ENCODE assay signal across 18 cellular contexts in the genomic region with DNA sequence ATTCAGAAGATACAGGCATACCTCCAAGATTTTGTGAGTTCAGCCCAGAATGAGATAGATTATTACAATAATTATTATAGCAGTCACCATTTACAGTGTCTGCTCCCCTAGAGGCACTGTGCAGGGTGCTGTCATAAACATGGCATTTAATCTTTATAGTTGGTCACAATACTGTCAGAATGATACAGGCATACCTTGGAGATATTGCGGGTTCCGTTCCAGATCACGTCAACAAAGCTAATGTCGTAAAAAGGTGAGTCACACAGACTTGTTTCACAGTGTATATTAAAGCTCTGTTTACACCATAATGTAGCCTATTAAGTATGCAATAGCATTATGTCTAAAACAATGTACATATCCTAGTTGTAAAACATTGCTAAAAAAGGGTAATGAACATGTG. TPM values are rescaled to one million over a fixed set of nuclear protein-coding genes. Genes with fewer than 3 reads are reported as not detected.
A peak's percentile ranks its signal among the peaks of the same experiment; 100 is the strongest.
DNase-seq lines count a peak whose midpoint lies in the region; ATAC-seq and TF ChIP-seq lines count a peak whose summit lies in the region.
"Had no signal": no experiment of that assay in that cellular context is flagged by ENCODE, and none has a peak within 500 bp of the region (broad histone marks: within the 10 kb centered on the region; RNA-seq: fewer than 3 reads in every experiment).

No MANE protein-coding gene starts in this region.

- H2AFZ ChIP-seq in mammary epithelial cell (ENCODE audit: low read depth, low read length) (no peak overlapping the region), neural progenitor cell (replicated peaks) (no peak overlapping the region)

- in situ Hi-C loops in mammary epithelial cell (cut with MboI; ENCODE audit: low sequenced_read_pairs in 2 of 2): no loop called here

- CTCF ChIA-PET in MCF 10A (lab: Yijun Ruan, JAX): no interaction called here
- CTCF ChIA-PET in mammary epithelial cell (lab: Charles Lee; ENCODE audit: low non-redundant PET): no interaction called here

- ATAC-seq in HG03439 (IDR thresholded peaks at IDR 0.05; ENCODE audit: unreplicated experiment): no peak

- H3K27ac ChIP-seq in mammary epithelial cell (ENCODE audit: insufficient read depth, low read depth, low read length): no peak overlapping the region
- H3K27ac ChIP-seq in neural progenitor cell: no peak overlapping the region
- H3K27ac ChIP-seq: 22Rv1 had no signal

- H3K4me3 ChIP-seq in mammary epithelial cell (replicated peaks in 1 of 3; ENCODE audit: insufficient read depth in 1 of 3, low read depth in 2 of 3, low read length in 3 of 3) (no peak overlapping the region), neural progenitor cell (no peak overlapping the region)
- H3K4me3 ChIP-seq: HAP-1 had no signal

- H3K79me2 ChIP-seq in mammary epithelial cell (ENCODE audit: insufficient read depth, low read length) (no peaks in the 10 kb centered on the region), neural progenitor cell (ENCODE audit: low read depth) (no peaks in the 10 kb centered on the region)

- dilution Hi-C loops in mammary epithelial cell (cut with HindIII; ENCODE audit: low sequenced_read_pairs): no loop called here

- H3K9me3 Mint-ChIP-seq in MCF 10A (ENCODE audit: unreplicated experiment): peaks cover 6% of the 10 kb centered on the region
- H3K9me3 Mint-ChIP-seq in neural progenitor cell: peaks cover 17% of the 10 kb centered on the region
- H3K9me3 Mint-ChIP-seq: HFFc6 had no signal

- peaks cover 20% of the 10 kb centered on the region for H3K36me3 Mint-ChIP-seq in MCF 10A (ENCODE audit: insufficient read depth, unreplicated experiment)
- peaks cover 53% of the 10 kb centered on the region for H3K36me3 Mint-ChIP-seq in neural progenitor cell

- WGBS in mammary epithelial cell (ENCODE audit: low coverage, missing lambda C conversion rate): 98% methylated on average over 4 of the region's 4 CpGs

- intact Hi-C loops in MCF 10A (cut with micrococcal nuclease) (no loop called here), mammary epithelial cell (cut with micrococcal nuclease) (no loop called here)

- no peaks in the 10 kb centered on the region for H3K36me3 ChIP-seq in mammary epithelial cell (ENCODE audit: insufficient read depth, low read length)
- H3K36me3 ChIP-seq in neural progenitor cell: peaks cover 6% of the 10 kb centered on the region
- H3K36me3 ChIP-seq: HAP-1 had no signal

- peak; percentile 29 for DNase-seq in MCF 10A (ENCODE audit: unreplicated experiment)
- DNase-seq in mammary epithelial cell: no peak
- DNase-seq in LoVo (ENCODE audit: low spot score): peak; percentile 55
- DNase-seq in iris pigment epithelial cell (ENCODE audit: low read depth): peak; percentile 2
- DNase-seq in GF-D8 (lab: John Stamatoyannopoulos, UW): no peak
- no peak for DNase-seq in neural progenitor cell (ENCODE audit: low spot score)
- no peak for DNase-seq in SHP77 treated with DMSO at 0.1 percent for 48 hours (lab: John Stamatoyannopoulos, UW)
- DNase-seq: CD8-positive, alpha-beta memory T cell; DND-41; GOT3; HFFc6; KG1 had no signal

- H3K4me2 ChIP-seq in mammary epithelial cell (ENCODE audit: insufficient read depth, low read depth, low read length) (no peak overlapping the region), neural progenitor cell (no peak overlapping the region)

- no peak overlapping the region for H3K9ac ChIP-seq in mammary epithelial cell (ENCODE audit: insufficient read depth, low read length)
- no peak overlapping the region for H3K9ac ChIP-seq in neural progenitor cell

- H3K27me3 ChIP-seq in mammary epithelial cell (ENCODE audit: insufficient read depth, low read length): no peaks in the 10 kb centered on the region
- H3K27me3 ChIP-seq in neural progenitor cell: no peaks in the 10 kb centered on the region

- no peaks in the 10 kb centered on the region for H3F3A ChIP-seq in neural progenitor cell (ENCODE audit: low read depth)

- H3K9me3 ChIP-seq in mammary epithelial cell (replicated peaks; ENCODE audit: insufficient read depth, low read length): no peaks in the 10 kb centered on the region
- H3K9me3 ChIP-seq in neural progenitor cell (ENCODE audit: low read depth): no peaks in the 10 kb centered on the region
- H3K9me3 ChIP-seq: HAP-1 had no signal

- POLR2A ChIA-PET in MCF 10A (lab: Yijun Ruan, JAX): no interaction called here

- H3K4me3 Mint-ChIP-seq in MCF 10A (ENCODE audit: unreplicated experiment) (no peak overlapping the region), neural progenitor cell (no peak overlapping the region)
- H3K4me3 Mint-ChIP-seq: CD14-positive monocyte; CD8-positive, alpha-beta memory T cell; HFFc6; IgD-negative memory B cell had no signal

- TF ChIP-seq CTCF in MCF 10A (IDR thresholded peaks at IDR 0.05; ENCODE audit: unreplicated experiment) (no peak), mammary epithelial cell (conservative IDR thresholded peaks at IDR 0.05 in 1 of 2, IDR thresholded peaks at IDR 0.05 in 1 of 2; ENCODE audit: extremely low read depth in 1 of 2, insufficient read depth in 1 of 2, low read depth in 1 of 2, low read length in 2 of 2) (no peak), neural progenitor cell (IDR thresholded peaks at IDR 0.05) (no peak)

- H4K20me1 ChIP-seq in mammary epithelial cell (ENCODE audit: insufficient read depth, low read length) (no peaks in the 10 kb centered on the region), neural progenitor cell (ENCODE audit: low read depth) (no peaks in the 10 kb centered on the region)

- H3K4me1 ChIP-seq in mammary epithelial cell (ENCODE audit: insufficient read depth, low read length) (no peaks in the 10 kb centered on the region), neural progenitor cell (no peaks in the 10 kb centered on the region)
- H3K4me1 ChIP-seq: Caco-2, HAP-1 had no signal

- H3K27ac Mint-ChIP-seq in MCF 10A (ENCODE audit: low read depth, unreplicated experiment) (no peak overlapping the region), neural progenitor cell (no peak overlapping the region)
- H3K27ac Mint-ChIP-seq: CD14-positive monocyte; CD8-positive, alpha-beta memory T cell; HFFc6; IgD-negative memory B cell had no signal

- BruUV-seq in MCF 10A (replicated peaks; lab: Mats Ljungman, UMichigan): no TSS peak
- no TSS peak for BruUV-seq in mammary epithelial cell (replicated peaks; lab: Mats Ljungman, UMichigan)

- H3K4me1 Mint-ChIP-seq in MCF 10A (ENCODE audit: insufficient read depth, unreplicated experiment): no peaks in the 10 kb centered on the region
- H3K4me1 Mint-ChIP-seq in neural progenitor cell: no peaks in the 10 kb centered on the region
- H3K4me1 Mint-ChIP-seq: CD14-positive monocyte; CD8-positive, alpha-beta memory T cell had no signal

- H3K27me3 Mint-ChIP-seq in MCF 10A (ENCODE audit: insufficient read depth, unreplicated experiment): no peaks in the 10 kb centered on the region
- H3K27me3 Mint-ChIP-seq in neural progenitor cell (ENCODE audit: insufficient read depth, low read depth): no peaks in the 10 kb centered on the region
- H3K27me3 Mint-ChIP-seq: CD8-positive, alpha-beta memory T cell; IgD-negative memory B cell had no signal

RNA-seq across cellular contexts. Expression of gene ZRANB3, which starts 45.6 kb away (rescaled TPM):
- total RNA-seq in MCF 10A (2022) (16.3 and 17.3 TPM in 2 replicates), mammary epithelial cell (10 to 100 TPM in 1 of 2 donors, 1 to 10 TPM in 1; 9.3 to 15.1 TPM), neural progenitor cell (ENCODE audit: low replicate concordance) (20.3 and 35.9 TPM in 2 replicates)
- 6.3 TPM for polyA plus RNA-seq in mammary epithelial cell
- polyA minus RNA-seq in mammary epithelial cell: 7.9 TPM

RNA-seq across cellular contexts. Expression of gene R3HDM1, which starts 45.8 kb away (rescaled TPM):
- total RNA-seq in MCF 10A (2022): 52.4 and 54.6 TPM in 2 replicates
- 10 to 100 TPM; 17.3 to 45.2 TPM for total RNA-seq in mammary epithelial cell
- 51.0 TPM for polyA plus RNA-seq in mammary epithelial cell
- polyA minus RNA-seq in mammary epithelial cell: 15.3 TPM
- total RNA-seq in neural progenitor cell (ENCODE audit: low replicate concordance): 35.3 and 49.4 TPM in 2 replicates

Comparison
In these comparisons a context has a peak if more than half of its experiments do, and no peak if none do; other contexts are left out.
1. DNase-seq: peak in MCF 10A (single experiment), LoVo (single experiment) and iris pigment epithelial cell (single experiment); none in mammary epithelial cell (single experiment), GF-D8 (single experiment), neural progenitor cell (single experiment) and SHP77 treated with DMSO at 0.1 percent for 48 hours (single experiment).